18 cellular contexts compared by ENCODE assay signal in the genomic region with DNA sequence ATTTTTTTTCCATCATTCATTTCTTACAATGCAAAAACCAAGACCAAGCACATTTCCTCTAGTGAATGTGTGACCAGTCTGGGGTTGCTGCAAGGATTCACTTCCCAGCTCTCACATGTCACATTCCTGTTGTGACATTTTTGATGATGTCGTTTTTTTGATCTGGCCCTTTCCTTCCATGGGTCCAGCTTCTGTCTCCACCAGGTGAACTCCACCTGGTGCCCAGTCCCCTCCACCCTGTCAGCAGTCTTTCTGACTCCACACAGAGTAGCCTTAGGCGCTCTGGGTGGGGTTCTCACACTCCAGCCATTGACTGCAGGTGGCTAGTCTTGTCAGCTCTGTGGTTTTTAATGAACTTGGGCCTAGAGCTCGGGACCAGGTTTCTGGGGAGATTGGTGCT. TPM values are rescaled to one million over a fixed set of nuclear protein-coding genes. Genes with fewer than 3 reads are reported as not detected.
DNase-seq lines count a peak whose midpoint lies in the region; ATAC-seq and TF ChIP-seq lines count a peak whose summit lies in the region.
"Had no signal": no experiment of that assay in that cellular context is flagged by ENCODE, and none has a peak within 500 bp of the region (broad histone marks: within the 10 kb centered on the region; RNA-seq: fewer than 3 reads in every experiment).

No MANE protein-coding gene starts in this region.

- DNase-seq in GM20000 (ENCODE audit: low spot score) = peak; percentile 1
- peak; percentile 76 to 99 for DNase-seq in PC-9
- peak; percentile 55 for DNase-seq in kidney tubule cell (ENCODE audit: low spot score)
- no peak for DNase-seq in progenitor cell of endocrine pancreas (ENCODE audit: low spot score, unreplicated experiment)
- DNase-seq in hypothalamus (lab: John Stamatoyannopoulos, UW) = no peak
- no peak for DNase-seq in HEK293T (ENCODE audit: extremely low spot score)
- DNase-seq in natural killer cell = no peak
- DNase-seq: CD4-positive, CD25-positive, alpha-beta regulatory T cell; GM23248; Kasumi-1; NCI-H1105 treated with DMSO at 0.1 percent for 48 hours; NCI-H1694 treated with DMSO at 0.1 percent for 48 hours; NCI-H526 treated with DMSO at 0.1 percent for 48 hours; Right ventricle myocardium superior had no signal

- no TSS peak for BruUV-seq in PC-9 (replicated peaks; lab: Mats Ljungman, UMichigan)

- no peak overlapping the region for H3K4me3 Mint-ChIP-seq in progenitor cell of endocrine pancreas (ENCODE audit: low read depth)
- no peak overlapping the region for H3K4me3 Mint-ChIP-seq in natural killer cell
- H3K4me3 Mint-ChIP-seq: B cell, IgD-negative memory B cell had no signal

- no peaks in the 10 kb centered on the region for H3K36me3 ChIP-seq in PC-9 (ENCODE audit: low read depth)

- CTCF ChIA-PET in PC-9 (lab: Charles Lee) = no interaction called here
- CTCF ChIA-PET in HEK293T (lab: Yijun Ruan, JAX) = no interaction called here

- H3K9me2 ChIP-seq in PC-9 (ENCODE audit: insufficient read depth) = no peaks in the 10 kb centered on the region

- peaks cover 69% of the 10 kb centered on the region for H3K4me1 ChIP-seq in PC-9 (replicated peaks; ENCODE audit: insufficient read depth)

- POLR2A ChIA-PET in PC-9 (lab: Charles Lee; ENCODE audit: unreplicated experiment) (interaction anchor here (1.1 kb wide), 1 partner anchor 15 kb away, joined by 3 read pairs; the partner anchor contains the start of gene PANX1), HEK293T (lab: Yijun Ruan, JAX) (interaction anchor here (1.6 kb wide), 1 partner anchor 15 kb away, joined by 7 read pairs; the partner anchor contains the start of gene PANX1)

- H3K9me3 ChIP-seq in PC-9 (ENCODE audit: insufficient read depth, low read depth) = no peaks in the 10 kb centered on the region

- intact Hi-C loops in PC-9 (cut with micrococcal nuclease; ENCODE audit: unreplicated experiment) = no loop called here
- intact Hi-C loops in natural killer cell (cut with micrococcal nuclease) = no loop called here

- peaks cover 16% of the 10 kb centered on the region; the same call in 1 of the 2 replicates for H3F3A ChIP-seq in PC-9 (ENCODE audit: insufficient read depth, low read depth)

- no peak overlapping the region for H2AFZ ChIP-seq in PC-9
- H2AFZ ChIP-seq: GM23248 had no signal

- H3K9me3 Mint-ChIP-seq in progenitor cell of endocrine pancreas (ENCODE audit: low read depth) = no peaks in the 10 kb centered on the region
- H3K9me3 Mint-ChIP-seq in natural killer cell = no peaks in the 10 kb centered on the region
- H3K9me3 Mint-ChIP-seq: IgD-negative memory B cell had no signal

- H3K4me3 ChIP-seq in PC-9 = no peak overlapping the region
- H3K4me3 ChIP-seq: GM23248, SK-N-MC had no signal

- ATAC-seq in natural killer cell = no peak
- ATAC-seq: Panc1 had no signal

- no peaks in the 10 kb centered on the region for H3K27me3 ChIP-seq in PC-9 (ENCODE audit: insufficient read depth, low read depth)

- H3K4me2 ChIP-seq in PC-9 = peak overlapping the region; percentile 32

- peaks cover 79% of the 10 kb centered on the region for H3K79me2 ChIP-seq in PC-9 (ENCODE audit: low read depth)

- H3K27ac ChIP-seq in PC-9 = peak overlapping the region; percentile 58
- H3K27ac ChIP-seq: GM23248, SK-N-MC had no signal

- peaks cover 21% of the 10 kb centered on the region for H3K4me1 Mint-ChIP-seq in progenitor cell of endocrine pancreas (ENCODE audit: low read depth)
- H3K4me1 Mint-ChIP-seq in natural killer cell = peaks cover 83% of the 10 kb centered on the region in 2 donors

- H3K36me3 Mint-ChIP-seq in progenitor cell of endocrine pancreas (ENCODE audit: insufficient read depth) (no peaks in the 10 kb centered on the region), natural killer cell (no peaks in the 10 kb centered on the region)
- H3K36me3 Mint-ChIP-seq: CD4-positive, CD25-positive, alpha-beta regulatory T cell; IgD-negative memory B cell had no signal

- no peak for TF ChIP-seq CTCF in GM20000 (IDR thresholded peaks at IDR 0.05; ENCODE audit: extremely low read depth, missing control alignments)
- no peak for TF ChIP-seq CTCF in PC-9 (conservative IDR thresholded peaks at IDR 0.05)
- no peak for TF ChIP-seq CTCF in progenitor cell of endocrine pancreas (IDR thresholded peaks at IDR 0.05; ENCODE audit: unreplicated experiment)
- no peak for TF ChIP-seq CTCF in natural killer cell (IDR thresholded peaks at IDR 0.05)

- H4K20me1 ChIP-seq in PC-9 (ENCODE audit: insufficient read depth) = no peaks in the 10 kb centered on the region

- H3K27me3 Mint-ChIP-seq in progenitor cell of endocrine pancreas (no peaks in the 10 kb centered on the region), natural killer cell (ENCODE audit: low read depth in 2 of 2) (peaks cover 0 to 3% of the 10 kb centered on the region in 2 donors)
- H3K27me3 Mint-ChIP-seq: B cell; CD4-positive, CD25-positive, alpha-beta regulatory T cell; IgD-negative memory B cell had no signal

- peak overlapping the region; percentile 76 for H3K27ac Mint-ChIP-seq in progenitor cell of endocrine pancreas
- H3K27ac Mint-ChIP-seq in natural killer cell = peak overlapping the region in 1 of 2 donors; percentile 2
- H3K27ac Mint-ChIP-seq: B cell had no signal

TF ChIP-seq in HEK293T, 16 proteins besides CTCF, POLR2A, EP300 and RAD21:
- TF ChIP-seq SUZ12 (IDR thresholded peaks at IDR 0.05) (no peak), ZNF384 (IDR thresholded peaks at IDR 0.05) (no peak), BHLHE40 (IDR thresholded peaks at IDR 0.05; ENCODE audit: borderline replicate concordance) (no peak), ELF4 (IDR thresholded peaks at IDR 0.05) (no peak), CTBP1 (IDR thresholded peaks at IDR 0.05; ENCODE audit: borderline replicate concordance) (no peak), LEF1 (IDR thresholded peaks at IDR 0.05; ENCODE audit: borderline replicate concordance) (no peak), PKNOX1 (IDR thresholded peaks at IDR 0.05) (no peak), SP1 (IDR thresholded peaks at IDR 0.05) (no peak), FOXA1 (IDR thresholded peaks at IDR 0.05) (no peak)

RNA-seq across cellular contexts. Expression of gene PANX1, which starts 15.6 kb away (rescaled TPM):
- 10.5 and 12.6 TPM in 2 replicates for total RNA-seq in PC-9 (2021)
- 31.9 and 32.3 TPM in 2 replicates for total RNA-seq in progenitor cell of endocrine pancreas
- 10 to 100 TPM in 2 of 3 donors, 1 to 10 TPM in 1; 8.6 to 13.6 (median 13.4) TPM for total RNA-seq in natural killer cell

Comparison
In these comparisons a context has a peak if more than half of its experiments do, and no peak if none do; other contexts are left out.
1. DNase-seq: peak in GM20000 (single experiment), PC-9 (2 of 2) and kidney tubule cell (single experiment); none in progenitor cell of endocrine pancreas (single experiment), hypothalamus (0 of 51), HEK293T (single experiment) and natural killer cell (single experiment).